Comparison of ENCODE assay signal across 29 cellular contexts in genomic region chr2:30491225-30491624, GRCh38.
"Had no signal": no experiment of that assay in that cellular context is flagged by ENCODE, and none has a peak within 500 bp of the region (broad histone marks: within the 10 kb centered on the region; RNA-seq: fewer than 3 reads in every experiment).

No MANE protein-coding gene starts in this region.

- H3K27ac Mint-ChIP-seq: activated T-cell treated with anti-CD3 and anti-CD28 coated beads, Interleukin-2, amount 50 U/mL, for 24 hours; nephron progenitor cell; progenitor cell of endocrine pancreas; stimulated activated effector memory CD8-positive, alpha-beta T cell treated with anti-CD3 and anti-CD28 coated beads, Interleukin-12 subunit alpha, Interleukin-12 subunit beta, amount 100 ng/mL, for 72 hours had no signal

- ATAC-seq: esophagus mucosa; left ventricle myocardium superior; sciatic nerve; stimulated activated effector memory CD8-positive, alpha-beta T cell treated with anti-CD3 and anti-CD28 coated beads, Interleukin-12 subunit alpha, Interleukin-12 subunit beta, amount 100 ng/mL, for 72 hours; T-helper 17 cell; upper lobe of right lung had no signal

- H3K9me3 ChIP-seq: heart left ventricle, ovary, stomach, thyroid gland, upper lobe of right lung had no signal

- H3K4me3 ChIP-seq: heart left ventricle, ovary, stomach, thyroid gland, upper lobe of right lung had no signal

- H3K36me3 ChIP-seq: brain microvascular endothelial cell, heart left ventricle, ovary, stomach, thyroid gland, upper lobe of right lung had no signal

- H3K36me3 Mint-ChIP-seq: stimulated activated effector memory CD8-positive, alpha-beta T cell treated with anti-CD3 and anti-CD28 coated beads, Interleukin-12 subunit alpha, Interleukin-12 subunit beta, amount 100 ng/mL, for 72 hours had no signal

- H3K27ac ChIP-seq: brain microvascular endothelial cell, ovary, stomach, thyroid gland, upper lobe of right lung had no signal

- DNase-seq: activated CD4-positive, alpha-beta T cell treated with anti-CD3 and anti-CD28 coated beads for 4 hours; activated CD4-positive, alpha-beta T cell treated with anti-CD3 and anti-CD28 coated beads, Interleukin-2, amount 50 U/mL, for 4 hours; activated CD8-positive, alpha-beta memory T cell treated with anti-CD3 and anti-CD28 coated beads, Interleukin-2, amount 50 U/mL, for 48 hours; activated gamma-delta T cell treated with Interleukin-2 at 50 U/mL for 16 hours; activated naive CD4-positive, alpha-beta T cell treated with anti-CD3 and anti-CD28 coated beads, Interleukin-2, amount 50 U/mL, for 16 hours; activated T-cell treated with anti-CD3 and anti-CD28 coated beads, Interleukin-2, amount 50 U/mL, for 24 hours; amniotic stem cell; brain microvascular endothelial cell; caudate nucleus; cortex of kidney; foreskin fibroblast; heart left ventricle; left ventricle myocardium superior; mammary epithelial cell; naive B cell; nephron progenitor cell; ovary; retina; small intestine; stimulated activated CD4-positive, alpha-beta T cell treated with anti-CD3 and anti-CD28 coated beads, Interleukin-4, amount 100 ng/mL, for 24 hours; stomach; T-helper 17 cell; thyroid gland; upper lobe of right lung had no signal

- H3K27me3 ChIP-seq: brain microvascular endothelial cell, heart left ventricle, ovary, stomach, thyroid gland, upper lobe of right lung had no signal

- H3K4me3 Mint-ChIP-seq: activated T-cell treated with anti-CD3 and anti-CD28 coated beads, Interleukin-2, amount 50 U/mL, for 24 hours; naive B cell; nephron progenitor cell; stimulated activated effector memory CD8-positive, alpha-beta T cell treated with anti-CD3 and anti-CD28 coated beads, Interleukin-12 subunit alpha, Interleukin-12 subunit beta, amount 100 ng/mL, for 72 hours; T-helper 17 cell had no signal

- FAIRE-seq: astrocyte, small intestine had no signal

- H3K27me3 Mint-ChIP-seq: activated T-cell treated with anti-CD3 and anti-CD28 coated beads, Interleukin-2, amount 50 U/mL, for 24 hours; naive B cell; progenitor cell of endocrine pancreas; T-helper 17 cell had no signal
